ENCODE assay signal across 8 cellular contexts in the genomic region with DNA sequence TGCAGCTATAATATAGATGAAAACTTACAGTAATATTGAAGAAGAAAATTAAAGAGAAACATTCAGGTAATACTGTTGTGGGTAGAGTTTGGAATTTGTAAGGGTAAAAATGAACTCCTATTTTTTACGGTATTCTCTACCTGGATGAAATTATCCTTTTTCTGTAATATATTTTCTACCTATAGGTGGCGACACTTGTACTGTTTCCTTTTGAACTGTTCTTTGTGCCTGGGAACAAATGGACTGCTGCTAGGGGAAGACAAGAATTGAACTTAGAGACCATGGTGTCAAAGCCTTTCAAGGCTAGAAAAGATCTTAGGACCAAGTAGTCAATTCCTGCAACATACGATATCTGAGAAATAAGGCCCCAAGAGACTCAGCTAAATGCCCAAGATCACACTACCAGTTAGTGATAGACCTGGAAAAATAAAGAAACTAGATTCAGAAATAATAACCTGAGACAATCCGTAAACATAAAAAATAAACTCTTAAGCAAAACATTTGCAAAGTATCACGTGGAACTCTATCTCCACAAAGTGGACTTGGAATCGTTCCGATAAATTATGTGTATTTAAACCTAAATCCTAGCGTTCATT.
DNase-seq lines count a peak whose midpoint lies in the region; ATAC-seq and TF ChIP-seq lines count a peak whose summit lies in the region.

No MANE protein-coding gene starts in this region.

- no peaks in the 10 kb centered on the region for H3K9me3 ChIP-seq in CD4-positive, alpha-beta T cell (ENCODE audit: control insufficient read depth, low read length)
- no peaks in the 10 kb centered on the region for H3K9me3 ChIP-seq in RWPE2 (ENCODE audit: severe bottlenecking)

- no peak for DNase-seq in CD4-positive, alpha-beta T cell
- DNase-seq in HFFc6 (peak; percentile 12), RWPE2 (ENCODE audit: low spot score) (no peak), iris pigment epithelial cell (ENCODE audit: low read depth) (peak; percentile 8), DMS153 treated with DMSO at 0.1 percent for 48 hours (lab: John Stamatoyannopoulos, UW; ENCODE audit: unreplicated experiment) (no peak), NCI-H1930 (lab: John Stamatoyannopoulos, UW) (no peak), COLO829 (ENCODE audit: low spot score) (no peak)

- no peaks in the 10 kb centered on the region for H3K36me3 Mint-ChIP-seq in CD4-positive, alpha-beta T cell (ENCODE audit: low read depth)
- H3K36me3 Mint-ChIP-seq in HFFc6 (ENCODE audit: low read depth): no peaks in the 10 kb centered on the region

- ATAC-seq in CD4-positive, alpha-beta T cell (ENCODE audit: poor library complexity): no peak
- ATAC-seq in RWPE2 (ENCODE audit: low read depth) (no peak), GM21529 (IDR thresholded peaks at IDR 0.05; ENCODE audit: unreplicated experiment) (no peak)

- H3K27ac ChIP-seq in CD4-positive, alpha-beta T cell (ENCODE audit: low read depth, low read length): no peak overlapping the region
- H3K27ac ChIP-seq in RWPE2 (ENCODE audit: poor library complexity, severe bottlenecking): no peak overlapping the region

- H3K4me1 ChIP-seq in RWPE2 (ENCODE audit: insufficient read depth, poor library complexity, severe bottlenecking): no peaks in the 10 kb centered on the region

- H3K4me1 Mint-ChIP-seq in CD4-positive, alpha-beta T cell (ENCODE audit: low read depth): no peaks in the 10 kb centered on the region
- H3K4me1 Mint-ChIP-seq in HFFc6 (ENCODE audit: low read depth): peaks cover 12% of the 10 kb centered on the region

- POLR2A ChIA-PET in CD4-positive, alpha-beta T cell (lab: Charles Lee): no interaction called here

- TF ChIP-seq CTCF in CD4-positive, alpha-beta T cell (IDR thresholded peaks at IDR 0.05): peak; percentile 17
- TF ChIP-seq CTCF in HFFc6 (IDR thresholded peaks at IDR 0.05): peak; percentile 91
- peak; percentile 68 for TF ChIP-seq CTCF in RWPE2 (IDR thresholded peaks at IDR 0.05; ENCODE audit: poor library complexity, severe bottlenecking)

- CTCF ChIA-PET in CD4-positive, alpha-beta T cell (lab: Charles Lee): no interaction called here

- no peaks in the 10 kb centered on the region for H3K9me3 Mint-ChIP-seq in CD4-positive, alpha-beta T cell
- no peaks in the 10 kb centered on the region for H3K9me3 Mint-ChIP-seq in HFFc6

- H3K4me3 Mint-ChIP-seq in CD4-positive, alpha-beta T cell: no peak overlapping the region
- H3K4me3 Mint-ChIP-seq in HFFc6: no peak overlapping the region

- no peak overlapping the region for H3K4me3 ChIP-seq in RWPE2 (ENCODE audit: severe bottlenecking)

- no peaks in the 10 kb centered on the region for H3K27me3 ChIP-seq in CD4-positive, alpha-beta T cell (ENCODE audit: control insufficient read depth, insufficient read depth, low read length)
- no peaks in the 10 kb centered on the region for H3K27me3 ChIP-seq in RWPE2 (ENCODE audit: insufficient read depth, poor library complexity, severe bottlenecking)

- peaks cover 4% of the 10 kb centered on the region for H3K27me3 Mint-ChIP-seq in CD4-positive, alpha-beta T cell
- H3K27me3 Mint-ChIP-seq in HFFc6 (ENCODE audit: insufficient read depth): no peaks in the 10 kb centered on the region

- H3K36me3 ChIP-seq in RWPE2 (ENCODE audit: low read depth): no peaks in the 10 kb centered on the region

- intact Hi-C loops in CD4-positive, alpha-beta T cell (cut with DNase I, micrococcal nuclease): no loop called here

- no peak overlapping the region for H3K27ac Mint-ChIP-seq in CD4-positive, alpha-beta T cell
- H3K27ac Mint-ChIP-seq in HFFc6: no peak overlapping the region

Comparison
In these comparisons a context has a peak if more than half of its experiments do, and no peak if none do; other contexts are left out.
1. DNase-seq: peak in HFFc6 (single experiment) and iris pigment epithelial cell (single experiment); none in CD4-positive, alpha-beta T cell (0 of 10), RWPE2 (single experiment), DMS153 treated with DMSO at 0.1 percent for 48 hours (single experiment), NCI-H1930 (0 of 2) and COLO829 (single experiment).
2. CTCF ChIP-seq: peak in every context shown above with its lines; median percentile 91 in HFFc6; 68 in RWPE2; 17 in CD4-positive, alpha-beta T cell.